In genomic region chr4:82268050-82268825, GRCh38 we compare ENCODE assay signal across 8 cellular contexts.
DNase-seq lines count a peak whose midpoint lies in the region; ATAC-seq, FAIRE-seq and TF ChIP-seq lines count a peak whose summit lies in the region.

No MANE protein-coding gene starts in this region.

- H3K27ac ChIP-seq in 22Rv1: no peak overlapping the region

- no peak for FAIRE-seq in bronchial epithelial cell (lab: Jason Lieb, UNC)

- DNase-seq in NCI-H146 treated with DMSO at 0.1 percent for 48 hours (lab: John Stamatoyannopoulos, UW; ENCODE audit: unreplicated experiment): peak; percentile 49
- DNase-seq in T-helper 1 cell: peak in 4 of 5 donors; percentile 10 to 33 (median 22)
- DNase-seq in bronchial epithelial cell (ENCODE audit: low read depth): peak; percentile 71
- peak; percentile 55 for DNase-seq in iris pigment epithelial cell (ENCODE audit: low read depth)
- peak; percentile 25 for DNase-seq in stimulated activated CD4-positive, alpha-beta T cell treated with anti-CD3 and anti-CD28 coated beads, Interleukin-1b, Interleukin-23, amount 100 ng/mL, for 48 hours

- ATAC-seq in HG02884 (IDR thresholded peaks at IDR 0.05; ENCODE audit: unreplicated experiment): peak; percentile 99

- no peaks in the 10 kb centered on the region for H3K27me3 ChIP-seq in bronchial epithelial cell (ENCODE audit: control insufficient read depth, insufficient read depth, low read length)

- no peak overlapping the region for H3K4me3 ChIP-seq in bronchial epithelial cell (ENCODE audit: low read depth, low read length)

- TF ChIP-seq CTCF in 22Rv1 (IDR thresholded peaks at IDR 0.05) (peak; percentile 91), GM12872 (IDR thresholded peaks at IDR 0.05; ENCODE audit: insufficient read depth, low read depth, low read length) (peak; percentile 77), bronchial epithelial cell (IDR thresholded peaks at IDR 0.05; ENCODE audit: insufficient read depth, low read length, severe bottlenecking) (peak; percentile 84)

- H3K36me3 ChIP-seq in bronchial epithelial cell (ENCODE audit: control insufficient read depth, insufficient read depth, low read length): no peaks in the 10 kb centered on the region
